ENCODE assay signal across 13 cellular contexts in genomic region chr17:29469251-29469650, GRCh38.
"Had no signal": no experiment of that assay in that cellular context is flagged by ENCODE, and none has a peak within 500 bp of the region (broad histone marks: within the 10 kb centered on the region; RNA-seq: fewer than 3 reads in every experiment).

No MANE protein-coding gene starts in this region.

- H3K27ac ChIP-seq: neural progenitor cell, psoas muscle, skin epidermis, suprapubic skin had no signal

- H3K4me1 ChIP-seq: neural progenitor cell, psoas muscle, suprapubic skin had no signal

- H3K4me3 ChIP-seq: neural progenitor cell, psoas muscle, skin epidermis, suprapubic skin had no signal

- H3K9me3 ChIP-seq: psoas muscle, suprapubic skin had no signal

- H3K27me3 ChIP-seq: neural progenitor cell, suprapubic skin had no signal

- DNase-seq: activated CD4-positive, alpha-beta T cell treated with anti-CD3 and anti-CD28 coated beads, Interleukin-2, amount 50 U/mL, for 4 hours; activated gamma-delta T cell; cerebellar nuclear complex; effector CD8-positive, alpha-beta T cell; left cardiac atrium; mesenchymal stem cell; naive thymus-derived CD4-positive, alpha-beta T cell; psoas muscle; right cardiac atrium; stimulated activated naive CD8-positive, alpha-beta T cell treated with anti-CD3 and anti-CD28 coated beads, Interleukin-15, Interleukin-2, amounts not matched to agents 100 U/mL and 50 U/mL, for 24 hours had no signal
